ENCODE assay signal across 8 cellular contexts in the genomic region with DNA sequence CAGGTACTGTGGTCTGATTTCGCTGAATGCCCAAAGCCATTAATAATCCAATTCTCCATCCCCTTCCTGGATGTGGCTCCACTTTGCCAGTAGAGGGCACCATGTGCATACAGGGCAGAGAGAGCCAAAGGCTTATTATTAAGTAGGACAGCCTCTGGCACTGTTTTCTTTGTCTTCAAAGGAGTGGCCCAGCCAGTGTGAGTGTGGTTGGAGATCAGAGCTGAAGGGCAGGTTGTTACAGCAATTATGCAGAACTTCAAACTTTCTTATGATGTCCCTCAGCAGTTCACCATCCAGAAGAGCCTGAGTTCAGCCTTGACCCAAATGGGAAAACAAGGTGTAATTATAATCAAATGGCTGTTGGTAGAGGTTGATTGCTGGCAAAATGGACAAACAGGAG. TPM values are rescaled to one million over a fixed set of nuclear protein-coding genes. Genes with fewer than 3 reads are reported as not detected.
DNase-seq lines count a peak whose midpoint lies in the region; ATAC-seq and TF ChIP-seq lines count a peak whose summit lies in the region.

No MANE protein-coding gene starts in this region.

- POLR2A ChIA-PET in Caco-2 (lab: Charles Lee), result no interaction called here
- POLR2A ChIA-PET in activated CD4-positive, alpha-beta memory T cell treated with anti-CD3 and anti-CD28 coated beads, Interleukin-2, amount 10 ng/mL, durations not matched to agents 7 days and 5 days (lab: Charles Lee), result interaction anchor here (0.8 to 1.4 kb wide), 3 partner anchors 11 to 39 kb away, joined by 3 to 5 read pairs (median 3); a partner anchor contains a TSS

- H3K27ac ChIP-seq in endodermal cell (ENCODE audit: low read depth, low read length), result no peak overlapping the region

- peak; percentile 44 to 51 for DNase-seq in Caco-2
- peak; percentile 90 for DNase-seq in NCI-H69 (lab: John Stamatoyannopoulos, UW)
- DNase-seq in activated CD4-positive, alpha-beta memory T cell treated with anti-CD3 and anti-CD28 coated beads, Interleukin-2, amount 10 ng/mL, durations not matched to agents 7 days and 5 days, result peak; percentile 68
- DNase-seq in endodermal cell, result peak; percentile 83
- DNase-seq in middle frontal gyrus (ENCODE audit: extremely low spot score, low spot score), result peak; percentile 54
- DNase-seq in stromal cell of bone marrow (ENCODE audit: low read depth), result peak; percentile 44

- no peaks in the 10 kb centered on the region for H3K27me3 ChIP-seq in Caco-2 (replicated peaks; ENCODE audit: control insufficient read depth, insufficient read depth, low read length)
- no peaks in the 10 kb centered on the region for H3K27me3 ChIP-seq in endodermal cell (ENCODE audit: control insufficient read depth, insufficient read depth, low read length, poor library complexity, severe bottlenecking)

- H3K9ac ChIP-seq in endodermal cell (ENCODE audit: extremely low read depth, low read length, poor library complexity, severe bottlenecking), result no peak overlapping the region

- no peak overlapping the region for H3K27ac Mint-ChIP-seq in Caco-2 (ENCODE audit: unreplicated experiment)
- no peak overlapping the region for H3K27ac Mint-ChIP-seq in activated CD4-positive, alpha-beta memory T cell treated with anti-CD3 and anti-CD28 coated beads, Interleukin-2, amount 10 ng/mL, durations not matched to agents 7 days and 5 days
- H3K27ac Mint-ChIP-seq in endodermal cell, result peak overlapping the region; percentile 1

- H3K9me3 Mint-ChIP-seq in Caco-2 (ENCODE audit: unreplicated experiment), result no peaks in the 10 kb centered on the region
- peaks cover 2% of the 10 kb centered on the region for H3K9me3 Mint-ChIP-seq in activated CD4-positive, alpha-beta memory T cell treated with anti-CD3 and anti-CD28 coated beads, Interleukin-2, amount 10 ng/mL, durations not matched to agents 7 days and 5 days
- no peaks in the 10 kb centered on the region for H3K9me3 Mint-ChIP-seq in endodermal cell

- H3K9me3 ChIP-seq in Caco-2, result no peaks in the 10 kb centered on the region
- H3K9me3 ChIP-seq in endodermal cell (ENCODE audit: control insufficient read depth, low read length), result no peaks in the 10 kb centered on the region

- H3K4me1 Mint-ChIP-seq in Caco-2 (ENCODE audit: low read depth, unreplicated experiment) (no peaks in the 10 kb centered on the region), endodermal cell (peaks cover 3% of the 10 kb centered on the region)
- peaks cover 5% of the 10 kb centered on the region for H3K4me1 Mint-ChIP-seq in activated CD4-positive, alpha-beta memory T cell treated with anti-CD3 and anti-CD28 coated beads, Interleukin-2, amount 10 ng/mL, durations not matched to agents 7 days and 5 days

- no peak overlapping the region for H3K4me3 ChIP-seq in Caco-2 (ENCODE audit: low read depth, low read length)
- H3K4me3 ChIP-seq in endodermal cell (ENCODE audit: low read length), result no peak overlapping the region

- no peaks in the 10 kb centered on the region for H3K36me3 Mint-ChIP-seq in Caco-2 (ENCODE audit: insufficient read depth, unreplicated experiment)
- H3K36me3 Mint-ChIP-seq in activated CD4-positive, alpha-beta memory T cell treated with anti-CD3 and anti-CD28 coated beads, Interleukin-2, amount 10 ng/mL, durations not matched to agents 7 days and 5 days (ENCODE audit: low read depth), result peaks cover 3% of the 10 kb centered on the region
- no peaks in the 10 kb centered on the region for H3K36me3 Mint-ChIP-seq in endodermal cell (ENCODE audit: low read depth)

- no peaks in the 10 kb centered on the region for H3K27me3 Mint-ChIP-seq in Caco-2 (ENCODE audit: insufficient read depth, unreplicated experiment)
- no peaks in the 10 kb centered on the region for H3K27me3 Mint-ChIP-seq in activated CD4-positive, alpha-beta memory T cell treated with anti-CD3 and anti-CD28 coated beads, Interleukin-2, amount 10 ng/mL, durations not matched to agents 7 days and 5 days
- no peaks in the 10 kb centered on the region for H3K27me3 Mint-ChIP-seq in endodermal cell (ENCODE audit: insufficient read depth)

- CTCF ChIA-PET in Caco-2 (lab: Charles Lee), result interaction anchor here (0.9 kb wide), 1 partner anchor 218 kb away, joined by 3 read pairs; no protein-coding TSS in a partner anchor
- CTCF ChIA-PET in activated CD4-positive, alpha-beta memory T cell treated with anti-CD3 and anti-CD28 coated beads, Interleukin-2, amount 10 ng/mL, durations not matched to agents 7 days and 5 days (lab: Charles Lee), result interaction anchor here (0.6 to 5.0 kb wide), 32 partner anchors 9 to 522 kb away, joined by 3 to 104 read pairs (median 5); a partner anchor contains a TSS

- no TSS peak for BruUV-seq in Caco-2 (replicated peaks; lab: Mats Ljungman, UMichigan)

- H3K36me3 ChIP-seq in Caco-2 (ENCODE audit: control insufficient read depth, insufficient read depth, low read length), result no peaks in the 10 kb centered on the region
- no peaks in the 10 kb centered on the region for H3K36me3 ChIP-seq in endodermal cell (ENCODE audit: control insufficient read depth, insufficient read depth, low read length)

- H3K4me1 ChIP-seq in Caco-2 (no peaks in the 10 kb centered on the region), endodermal cell (ENCODE audit: control insufficient read depth, insufficient read depth, low read length) (no peaks in the 10 kb centered on the region)

- intact Hi-C loops in Caco-2 (cut with micrococcal nuclease; ENCODE audit: unreplicated experiment), result loop anchor here (2.0 to 10.0 kb wide), 2 partner anchors 178 to 218 kb away; no protein-coding TSS in a partner anchor

- ATAC-seq in GM19452 (IDR thresholded peaks at IDR 0.05; ENCODE audit: unreplicated experiment) (peak; percentile 95), HG03460 (IDR thresholded peaks at IDR 0.05; ENCODE audit: unreplicated experiment) (peak; percentile 91)

- H3K4me3 Mint-ChIP-seq in Caco-2 (ENCODE audit: unreplicated experiment), result no peak overlapping the region
- H3K4me3 Mint-ChIP-seq in activated CD4-positive, alpha-beta memory T cell treated with anti-CD3 and anti-CD28 coated beads, Interleukin-2, amount 10 ng/mL, durations not matched to agents 7 days and 5 days, result no peak overlapping the region
- H3K4me3 Mint-ChIP-seq in endodermal cell, result no peak overlapping the region

- 42% methylated on average over 1 of the region's 1 CpG; no CpG with 5 or more reads in 1 of the 2 experiments for WGBS in endodermal cell (ENCODE audit: insufficient coverage in 1 of 2, insufficient read length in 1 of 2), 2 experiments

- TF ChIP-seq CTCF in Caco-2 (IDR thresholded peaks at IDR 0.05; ENCODE audit: insufficient read depth in 1 of 2, low read depth in 1 of 2, low read length in 1 of 2, severe bottlenecking in 1 of 2, unreplicated experiment in 1 of 2) (peak; percentile 31 to 33), endodermal cell (conservative IDR thresholded peaks at IDR 0.05) (peak; percentile 97)

RNA-seq across cellular contexts. Expression of a gene that starts 38.6 kb away (rescaled TPM):
- total RNA-seq in Caco-2 (2022) (28.4 and 37.2 TPM in 2 replicates), endodermal cell (10 to 100 TPM; 57.9 to 70.1 TPM)
- 100 to 1,000 TPM; 137 to 140 TPM for total RNA-seq in activated CD4-positive, alpha-beta memory T cell treated with anti-CD3 and anti-CD28 coated beads, Interleukin-2, amount 10 ng/mL, durations not matched to agents 7 days and 5 days
- polyA plus RNA-seq in endodermal cell (2013, experiment 1 of 2), result 143 TPM
- 152 TPM for polyA plus RNA-seq in endodermal cell (2013, experiment 2 of 2)
